In genomic region chr3:38137615-38138346, GRCh38 we compare ENCODE assay signal across 8 cellular contexts. TPM values are rescaled to one million over a fixed set of nuclear protein-coding genes. Genes with fewer than 3 reads are reported as not detected.
A peak's percentile ranks its signal among the peaks of the same experiment; 100 is the strongest.
DNase-seq lines count a peak whose midpoint lies in the region; ATAC-seq and TF ChIP-seq lines count a peak whose summit lies in the region.

No MANE protein-coding gene starts in this region.

- peak; percentile 3 for ATAC-seq in mucosa of descending colon
- no peak for ATAC-seq in HG02852 (IDR thresholded peaks at IDR 0.05; ENCODE audit: unreplicated experiment)
- no peak for ATAC-seq in HG02759 (IDR thresholded peaks at IDR 0.05; ENCODE audit: unreplicated experiment)

- intact Hi-C loops in mucosa of descending colon (cut with DNase I, micrococcal nuclease) = loop anchor here in 1 of 2 donors (10.0 kb wide), 1 partner anchor 93 kb away; no protein-coding TSS in a partner anchor

- H3K4me3 ChIP-seq in mucosa of descending colon (peak overlapping the region; percentile 85), urinary bladder (ENCODE audit: low read depth, low read length) (peak overlapping the region; percentile 69)

- TF ChIP-seq CTCF in mucosa of descending colon (IDR thresholded peaks at IDR 0.05) = no peak

- peaks cover 33% of the 10 kb centered on the region for H3K4me1 ChIP-seq in mucosa of descending colon (ENCODE audit: low read depth)
- H3K4me1 ChIP-seq in urinary bladder (ENCODE audit: insufficient read depth) = no peaks in the 10 kb centered on the region

- no peaks in the 10 kb centered on the region for H3K36me3 ChIP-seq in mucosa of descending colon (ENCODE audit: low read depth)
- H3K36me3 ChIP-seq in urinary bladder (ENCODE audit: insufficient read depth) = no peaks in the 10 kb centered on the region

- WGBS in urinary bladder = 17% methylated on average over 22 of the region's 22 CpGs

- peak; percentile 32; the same call in 1 of the 2 replicates for TF ChIP-seq POLR2A in Raji (IDR thresholded peaks at IDR 0.05; ENCODE audit: insufficient read depth, low read depth, low read length)

- peak; percentile 46 for DNase-seq in NCI-H1105 (lab: John Stamatoyannopoulos, UW)
- DNase-seq in NCI-H1105 treated with DMSO at 0.1 percent for 48 hours (lab: John Stamatoyannopoulos, UW) = no peak
- DNase-seq in mucosa of descending colon = peak; percentile 52 to 72 (median 72)

- no peaks in the 10 kb centered on the region for H3K9me3 ChIP-seq in mucosa of descending colon

- H3K27ac ChIP-seq in cingulate gyrus (ENCODE audit: low read depth, low read length) = peak overlapping the region; percentile 83
- H3K27ac ChIP-seq in urinary bladder (ENCODE audit: low read depth) = peak overlapping the region; percentile 86

RNA-seq across cellular contexts. Expression of gene MYD88, which starts 0.7 kb away (rescaled TPM):
- 10 to 100 TPM; 39.5 to 81.7 (median 72.4) TPM for total RNA-seq in mucosa of descending colon
- total RNA-seq in urinary bladder = 8.0 TPM
- 36.3 TPM for polyA plus RNA-seq in urinary bladder

RNA-seq across cellular contexts. Expression of gene ACAA1, which starts 0.9 kb away (rescaled TPM):
- 100 to 1,000 TPM; 102 to 201 (median 138) TPM for total RNA-seq in mucosa of descending colon
- total RNA-seq in urinary bladder = 16.2 TPM
- 55.3 TPM for polyA plus RNA-seq in urinary bladder

RNA-seq across cellular contexts. Expression of gene OXSR1, which starts 27.6 kb away (rescaled TPM):
- total RNA-seq in mucosa of descending colon (10 to 100 TPM; 40.2 to 44.0 (median 41.9) TPM), urinary bladder (52.2 TPM)
- 24.4 TPM for polyA plus RNA-seq in urinary bladder
